9 cellular contexts compared by ENCODE assay signal in the genomic region with DNA sequence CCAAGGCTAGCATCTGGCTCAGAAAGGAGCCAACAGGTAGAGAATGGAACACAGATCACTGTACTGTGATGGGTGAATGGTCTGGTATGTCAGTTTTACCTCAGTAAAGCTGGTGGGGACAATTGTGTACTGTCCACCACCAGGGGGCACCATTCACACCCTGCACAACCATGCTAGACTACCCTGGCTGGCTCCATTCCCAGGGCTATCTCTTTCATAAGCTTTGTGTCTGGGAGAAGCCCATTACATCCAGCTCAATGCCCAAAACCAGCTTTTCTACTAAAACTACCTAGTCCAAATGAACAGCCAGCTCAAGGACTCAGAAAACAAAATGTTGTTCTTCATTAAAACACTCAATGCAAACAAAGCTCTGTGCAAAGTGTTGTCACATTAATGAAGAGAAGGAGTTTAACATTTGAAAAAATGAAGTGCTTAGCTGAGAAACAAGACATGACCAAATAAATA.
DNase-seq lines count a peak whose midpoint lies in the region; ATAC-seq, FAIRE-seq and TF ChIP-seq lines count a peak whose summit lies in the region.
"Had no signal": no experiment of that assay in that cellular context is flagged by ENCODE, and none has a peak within 500 bp of the region (broad histone marks: within the 10 kb centered on the region; RNA-seq: fewer than 3 reads in every experiment).

No MANE protein-coding gene starts in this region.

- in situ Hi-C loops in HepG2 (cut with HindIII; ENCODE audit: extremely low pct_ligation_motif_present, low pct_unique_long_range_greater_than_20kb) = loop anchor here (5.0 kb wide), 1 partner anchor 250 kb away; no protein-coding TSS in a partner anchor

- no peaks in the 10 kb centered on the region for H3K79me2 ChIP-seq in HepG2 (ENCODE audit: insufficient read depth, low read length)

- CTCF ChIA-PET in HepG2 (lab: Yijun Ruan, JAX; ENCODE audit: low intra/inter-chr PET ratio, low total read pairs) = interaction anchor here (0.9 to 1.6 kb wide), 4 partner anchors 21 to 158 kb away, joined by 3 to 9 read pairs (median 7); no protein-coding TSS in a partner anchor

- FAIRE-seq in HepG2 (lab: Jason Lieb, UNC) = peak; percentile 98

- H3K36me3 ChIP-seq in Peyer's patch (peaks cover 0 to 5% (median 0%) of the 10 kb centered on the region in 3 donors), HepG2 (replicated peaks in 1 of 2; ENCODE audit: control insufficient read depth in 1 of 2, insufficient read depth in 2 of 2, low read length in 2 of 2) (no peaks in the 10 kb centered on the region)

- no peaks in the 10 kb centered on the region for H4K20me1 ChIP-seq in HepG2 (ENCODE audit: insufficient read depth, low read length)

- H3K4me3 ChIP-seq in Peyer's patch (no peak overlapping the region), coronary artery (no peak overlapping the region), HepG2 (replicated peaks in 1 of 3; ENCODE audit: insufficient read depth in 1 of 3, low read depth in 2 of 3, low read length in 3 of 3) (no peak overlapping the region)

- H3K27me3 ChIP-seq in Peyer's patch (no peaks in the 10 kb centered on the region), HepG2 (ENCODE audit: control insufficient read depth in 1 of 2, insufficient read depth in 2 of 2, low read length in 2 of 2) (no peaks in the 10 kb centered on the region)

- peak; percentile 90 for TF ChIP-seq RAD21 in HepG2 (CRISPR knock-in tag; IDR thresholded peaks at IDR 0.05)

- H3K27ac ChIP-seq in Peyer's patch (peak overlapping the region in 1 of 4 donors; percentile 18), coronary artery (no peak overlapping the region), HepG2 (ENCODE audit: extremely low read length, insufficient read depth, low read length) (no peak overlapping the region)

- H3K4me2 ChIP-seq in HepG2 (ENCODE audit: low read depth, low read length) = peak overlapping the region; percentile 19; the same call in 1 of the 2 replicates

- no peak overlapping the region for H3K9ac ChIP-seq in HepG2 (ENCODE audit: insufficient read depth, low read depth, low read length)

- no TSS peak for BruUV-seq in HepG2 (replicated peaks; lab: Mats Ljungman, UMichigan)

- TF ChIP-seq EP300 in HepG2 (IDR thresholded peaks at IDR 0.05; ENCODE audit: low read depth in 2 of 2, low read length in 2 of 2) (no peak), HepG2 (CRISPR knock-in tag; IDR thresholded peaks at IDR 0.05; ENCODE audit: borderline replicate concordance) (no peak)

- intact Hi-C loops in HepG2 (cut with micrococcal nuclease; ENCODE audit: unreplicated experiment) = loop anchor here (1.0 kb wide), 3 partner anchors 24 to 250 kb away; no protein-coding TSS in a partner anchor

- TF ChIP-seq CTCF in Peyer's patch (IDR thresholded peaks at IDR 0.05) = peak in 5 of 6 experiments; percentile 55 to 87 (median 79)
- peak; percentile 87 for TF ChIP-seq CTCF in coronary artery (IDR thresholded peaks at IDR 0.05)
- TF ChIP-seq CTCF in HepG2 (CRISPR knock-in tag; IDR thresholded peaks at IDR 0.05) = peak; percentile 89

- H3K9me3 ChIP-seq in Peyer's patch (no peaks in the 10 kb centered on the region), HepG2 (ENCODE audit: low read length) (no peaks in the 10 kb centered on the region)

- DNase-seq in activated gamma-delta T cell treated with Interleukin-2 at 50 U/mL for 16 hours (peak; percentile 3), activated gamma-delta T cell (lab: John Stamatoyannopoulos, UW) (no peak), H4 (ENCODE audit: low spot score) (peak; percentile 87), KG1 (lab: John Stamatoyannopoulos, UW) (peak; percentile 14), Peyer's patch (peak; percentile 42 to 92 (median 75)), coronary artery (ENCODE audit: low spot score) (peak; percentile 82), HepG2 (ENCODE audit: low spot score) (peak; percentile 84), stromal cell of bone marrow (ENCODE audit: low read depth) (peak; percentile 91)
- DNase-seq: natural killer cell had no signal

- no peak overlapping the region for H2AFZ ChIP-seq in HepG2 (ENCODE audit: low read length)

- no peak for TF ChIP-seq POLR2A in Peyer's patch (IDR thresholded peaks at IDR 0.05)
- TF ChIP-seq POLR2A in HepG2 (IDR thresholded peaks at IDR 0.05; ENCODE audit: insufficient read depth in 1 of 2, low read depth in 2 of 2, low read length in 2 of 2) = no peak

- POLR2A ChIA-PET in HepG2 (lab: Yijun Ruan, JAX) = interaction anchor here (0.8 to 1.5 kb wide), 7 partner anchors 15 to 62 kb away, joined by 3 to 14 read pairs (median 5); a partner anchor contains a TSS

- no peaks in the 10 kb centered on the region for H3K4me1 ChIP-seq in Peyer's patch
- peaks cover 58% of the 10 kb centered on the region for H3K4me1 ChIP-seq in HepG2 (ENCODE audit: insufficient read depth, low read length)

- peak; percentile 97 for ATAC-seq in HepG2

TF ChIP-seq in HepG2, 621 proteins besides CTCF, POLR2A, EP300 and RAD21 (continues in another document):
- TF ChIP-seq FOXJ3 (CRISPR knock-in tag; IDR thresholded peaks at IDR 0.05; ENCODE audit: borderline replicate concordance) (peak; percentile 44; the same call in 1 of the 2 replicates), SOX5 (CRISPR knock-in tag; IDR thresholded peaks at IDR 0.05; ENCODE audit: borderline replicate concordance) (peak; percentile 23; the same call in 1 of the 2 replicates), ATRX (CRISPR knock-in tag; IDR thresholded peaks at IDR 0.05; ENCODE audit: borderline replicate concordance) (no peak), ZNF788 (CRISPR knock-in tag; IDR thresholded peaks at IDR 0.05; ENCODE audit: borderline replicate concordance) (peak; percentile 16; the same call in 1 of the 2 replicates), REPIN1 (CRISPR knock-in tag; IDR thresholded peaks at IDR 0.05; ENCODE audit: borderline replicate concordance, low read depth) (peak; percentile 54; the same call in 1 of the 2 replicates), HDAC2 (CRISPR knock-in tag; IDR thresholded peaks at IDR 0.05) (peak; percentile 24; the same call in 1 of the 2 replicates)
- TF ChIP-seq, protein P1, sequence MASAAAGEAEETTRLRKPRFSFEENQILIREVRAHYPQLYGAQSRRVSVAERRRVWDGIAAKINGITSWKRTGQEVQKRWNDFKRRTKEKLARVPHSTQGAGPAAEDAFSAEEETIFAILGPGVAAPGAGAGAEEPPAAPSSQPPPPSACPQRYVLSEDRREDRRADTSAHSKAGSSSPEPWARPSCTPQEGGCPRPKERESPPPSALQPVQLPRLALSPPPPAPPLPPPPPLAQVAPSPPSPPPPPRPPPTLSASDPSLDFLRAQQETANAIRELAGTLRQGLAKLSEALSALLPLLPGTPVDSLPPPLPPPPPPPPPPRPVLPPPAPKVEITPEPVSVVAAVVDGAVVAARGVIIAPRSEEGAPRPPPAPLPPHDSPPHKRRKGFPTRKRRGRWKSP (CRISPR knock-in tag; IDR thresholded peaks at IDR 0.05) = 0 out of 2 replicates have a peak, but pooled peaks have one; percentile 34
- TF ChIP-seq, protein P2, sequence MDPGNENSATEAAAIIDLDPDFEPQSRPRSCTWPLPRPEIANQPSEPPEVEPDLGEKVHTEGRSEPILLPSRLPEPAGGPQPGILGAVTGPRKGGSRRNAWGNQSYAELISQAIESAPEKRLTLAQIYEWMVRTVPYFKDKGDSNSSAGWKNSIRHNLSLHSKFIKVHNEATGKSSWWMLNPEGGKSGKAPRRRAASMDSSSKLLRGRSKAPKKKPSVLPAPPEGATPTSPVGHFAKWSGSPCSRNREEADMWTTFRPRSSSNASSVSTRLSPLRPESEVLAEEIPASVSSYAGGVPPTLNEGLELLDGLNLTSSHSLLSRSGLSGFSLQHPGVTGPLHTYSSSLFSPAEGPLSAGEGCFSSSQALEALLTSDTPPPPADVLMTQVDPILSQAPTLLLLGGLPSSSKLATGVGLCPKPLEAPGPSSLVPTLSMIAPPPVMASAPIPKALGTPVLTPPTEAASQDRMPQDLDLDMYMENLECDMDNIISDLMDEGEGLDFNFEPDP (CRISPR knock-in tag; conservative IDR thresholded peaks at IDR 0.05) = no peak
- TF ChIP-seq, protein P3, sequence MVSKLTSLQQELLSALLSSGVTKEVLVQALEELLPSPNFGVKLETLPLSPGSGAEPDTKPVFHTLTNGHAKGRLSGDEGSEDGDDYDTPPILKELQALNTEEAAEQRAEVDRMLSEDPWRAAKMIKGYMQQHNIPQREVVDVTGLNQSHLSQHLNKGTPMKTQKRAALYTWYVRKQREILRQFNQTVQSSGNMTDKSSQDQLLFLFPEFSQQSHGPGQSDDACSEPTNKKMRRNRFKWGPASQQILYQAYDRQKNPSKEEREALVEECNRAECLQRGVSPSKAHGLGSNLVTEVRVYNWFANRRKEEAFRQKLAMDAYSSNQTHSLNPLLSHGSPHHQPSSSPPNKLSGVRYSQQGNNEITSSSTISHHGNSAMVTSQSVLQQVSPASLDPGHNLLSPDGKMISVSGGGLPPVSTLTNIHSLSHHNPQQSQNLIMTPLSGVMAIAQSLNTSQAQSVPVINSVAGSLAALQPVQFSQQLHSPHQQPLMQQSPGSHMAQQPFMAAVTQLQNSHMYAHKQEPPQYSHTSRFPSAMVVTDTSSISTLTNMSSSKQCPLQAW (CRISPR knock-in tag; IDR thresholded peaks at IDR 0.05) = peak; percentile 31; the same call in 1 of the 2 replicates
